In genomic region chr7:44849277-44850210, GRCh38 we compare ENCODE assay signal across 9 cellular contexts. TPM values are rescaled to one million over a fixed set of nuclear protein-coding genes. Genes with fewer than 3 reads are reported as not detected.
DNase-seq lines count a peak whose midpoint lies in the region; ATAC-seq and TF ChIP-seq lines count a peak whose summit lies in the region.
"Had no signal": no experiment of that assay in that cellular context is flagged by ENCODE, and none has a peak within 500 bp of the region (broad histone marks: within the 10 kb centered on the region; RNA-seq: fewer than 3 reads in every experiment).

No MANE protein-coding gene starts in this region.

- H3K79me2 ChIP-seq in H9 (ENCODE audit: insufficient read depth, low read length): peaks cover 12% of the 10 kb centered on the region; the same call in 1 of the 2 replicates

- H3K27ac Mint-ChIP-seq in H9 (peak overlapping the region; percentile 51 to 100 (median 100); a peak in 5 of 7 replicates), memory B cell (no peak overlapping the region)
- peak overlapping the region; percentile 99 for H3K27ac Mint-ChIP-seq in activated CD8-positive, alpha-beta T cell treated with anti-CD3 and anti-CD28 coated beads, Interleukin-2, amount 10 ng/mL, durations not matched to agents 7 days and 5 days

- H2BK5ac ChIP-seq in H9 (ENCODE audit: insufficient read length, low read length): no peak overlapping the region

- no peak overlapping the region for H2BK12ac ChIP-seq in H9 (ENCODE audit: insufficient read length, low read depth, low read length)

- no peaks in the 10 kb centered on the region; the same call in 1 of the 2 replicates for H3K36me3 ChIP-seq in BLaER1

- no peak for DNase-seq in H9
- no peak for DNase-seq in activated CD8-positive, alpha-beta T cell treated with anti-CD3 and anti-CD28 coated beads, Interleukin-2, amount 10 ng/mL, durations not matched to agents 7 days and 5 days
- DNase-seq in memory B cell (ENCODE audit: low spot score in 2 of 2): no peak
- no peak for DNase-seq in AG08395 (ENCODE audit: low spot score)
- DNase-seq in C1 segment of cervical spinal cord (lab: John Stamatoyannopoulos, UW): no peak
- no peak for DNase-seq in HCEC 1CT
- DNase-seq: hippocampal formation had no signal

- H3K4me1 Mint-ChIP-seq in H9 (peaks cover 8 to 19% of the 10 kb centered on the region in 2 experiments), memory B cell (peaks cover 9% of the 10 kb centered on the region)
- peaks cover 31% of the 10 kb centered on the region for H3K4me1 Mint-ChIP-seq in activated CD8-positive, alpha-beta T cell treated with anti-CD3 and anti-CD28 coated beads, Interleukin-2, amount 10 ng/mL, durations not matched to agents 7 days and 5 days (ENCODE audit: low read depth)

- no peak overlapping the region for H4K8ac ChIP-seq in H9 (replicated peaks; ENCODE audit: insufficient read length, low read depth, low read length)

- no peak overlapping the region for H3K4ac ChIP-seq in H9 (ENCODE audit: low read depth, low read length)

- peak overlapping the region; percentile 95 for H3K27ac ChIP-seq in BLaER1
- H3K27ac ChIP-seq in H9 (ENCODE audit: insufficient read length, low read depth, low read length): no peak overlapping the region

- peak overlapping the region; percentile 83 for H3K4me2 ChIP-seq in BLaER1
- peak overlapping the region; percentile 28 for H3K4me2 ChIP-seq in H9 (ENCODE audit: insufficient read depth, insufficient read length, low read length)

- H3K14ac ChIP-seq in H9 (ENCODE audit: insufficient read depth, low read length): no peak overlapping the region

- H3K36me3 Mint-ChIP-seq in H9 (ENCODE audit: insufficient read depth in 1 of 3, low read depth in 3 of 3) (peaks cover 0 to 3% (median 0%) of the 10 kb centered on the region in 3 experiments; a peak in 1 of 7 replicates), memory B cell (no peaks in the 10 kb centered on the region)
- H3K36me3 Mint-ChIP-seq in activated CD8-positive, alpha-beta T cell treated with anti-CD3 and anti-CD28 coated beads, Interleukin-2, amount 10 ng/mL, durations not matched to agents 7 days and 5 days (ENCODE audit: low read depth): peaks cover 21% of the 10 kb centered on the region

- H4K20me1 ChIP-seq in BLaER1: peaks cover 32% of the 10 kb centered on the region
- no peaks in the 10 kb centered on the region for H4K20me1 ChIP-seq in H9 (ENCODE audit: control insufficient read depth, insufficient read depth, insufficient read length)

- H3K79me1 ChIP-seq in H9 (ENCODE audit: insufficient read depth, low read depth, low read length, poor library complexity, severe bottlenecking): no peaks in the 10 kb centered on the region

- H2BK20ac ChIP-seq in H9 (ENCODE audit: low read depth, low read length, poor library complexity, severe bottlenecking): no peak overlapping the region

- no peak overlapping the region for H4K91ac ChIP-seq in H9 (ENCODE audit: insufficient read length, low read depth, low read length)

- H3K23ac ChIP-seq in H9 (ENCODE audit: insufficient read length, low read depth, low read length): no peak overlapping the region

- no peak overlapping the region for H2BK15ac ChIP-seq in H9 (ENCODE audit: low read depth, low read length)

- H2AK5ac ChIP-seq in H9 (ENCODE audit: insufficient read length, low read length): no peak overlapping the region

- no peaks in the 10 kb centered on the region for H3K27me3 ChIP-seq in BLaER1
- H3K27me3 ChIP-seq in H9 (ENCODE audit: insufficient read depth, low read length): no peaks in the 10 kb centered on the region

- H3K9ac ChIP-seq in BLaER1: peak overlapping the region; percentile 95
- peak overlapping the region; percentile 92 for H3K9ac ChIP-seq in H9 (ENCODE audit: extremely low read depth, insufficient read length, low read length)

- H3K27me3 Mint-ChIP-seq in H9 (ENCODE audit: low read depth) (no peaks in the 10 kb centered on the region), memory B cell (no peaks in the 10 kb centered on the region)
- no peaks in the 10 kb centered on the region for H3K27me3 Mint-ChIP-seq in activated CD8-positive, alpha-beta T cell treated with anti-CD3 and anti-CD28 coated beads, Interleukin-2, amount 10 ng/mL, durations not matched to agents 7 days and 5 days (ENCODE audit: low read depth)

- POLR2A ChIA-PET in activated CD8-positive, alpha-beta T cell treated with anti-CD3 and anti-CD28 coated beads, Interleukin-2, amount 10 ng/mL, durations not matched to agents 7 days and 5 days (lab: Charles Lee): interaction anchor here (0.6 to 5.0 kb wide), 23 partner anchors 7 to 286 kb away, joined by 3 to 92 read pairs (median 12); partner anchors contain the start of genes MYO1G, OGDH, PPIA and PURB

- H3K4me3 ChIP-seq in BLaER1: peak overlapping the region; percentile 81

- H3K18ac ChIP-seq in H9 (ENCODE audit: insufficient read length, low read depth, low read length): no peak overlapping the region

- no peak overlapping the region for H4K5ac ChIP-seq in H9 (ENCODE audit: insufficient read length, low read depth, low read length)

- ATAC-seq in activated CD8-positive, alpha-beta T cell treated with anti-CD3 and anti-CD28 coated beads, Interleukin-2, amount 10 ng/mL, durations not matched to agents 7 days and 5 days: no peak
- ATAC-seq in memory B cell (ENCODE audit: low read depth) (no peak), HG03469 (IDR thresholded peaks at IDR 0.05; ENCODE audit: unreplicated experiment) (no peak)

- H3T11ph ChIP-seq in H9 (ENCODE audit: low read length): no peak overlapping the region

- H2AFZ ChIP-seq in H9 (ENCODE audit: low read length): no peak overlapping the region

- CTCF ChIA-PET in activated CD8-positive, alpha-beta T cell treated with anti-CD3 and anti-CD28 coated beads, Interleukin-2, amount 10 ng/mL, durations not matched to agents 7 days and 5 days (lab: Charles Lee): interaction anchor here (0.6 to 5.1 kb wide), 12 partner anchors 9 to 287 kb away, joined by 3 to 56 read pairs (median 4); partner anchors contain the start of genes PPIA, PURB and TBRG4

- H3K4me1 ChIP-seq in BLaER1 (peaks cover 27% of the 10 kb centered on the region), H9 (ENCODE audit: insufficient read depth, low read length) (no peaks in the 10 kb centered on the region)

- no peak overlapping the region for H3K56ac ChIP-seq in H9 (ENCODE audit: insufficient read length, low read depth, low read length)

- TF ChIP-seq CTCF in H9 (conservative IDR thresholded peaks at IDR 0.05): no peak

- H3K4me3 Mint-ChIP-seq in H9 (peak overlapping the region; percentile 97 to 99), memory B cell (peak overlapping the region; percentile 24)
- H3K4me3 Mint-ChIP-seq in activated CD8-positive, alpha-beta T cell treated with anti-CD3 and anti-CD28 coated beads, Interleukin-2, amount 10 ng/mL, durations not matched to agents 7 days and 5 days: peak overlapping the region; percentile 93

- H3K9me3 Mint-ChIP-seq in H9 (no peaks in the 10 kb centered on the region), memory B cell (no peaks in the 10 kb centered on the region)
- no peaks in the 10 kb centered on the region for H3K9me3 Mint-ChIP-seq in activated CD8-positive, alpha-beta T cell treated with anti-CD3 and anti-CD28 coated beads, Interleukin-2, amount 10 ng/mL, durations not matched to agents 7 days and 5 days (ENCODE audit: insufficient read depth)

- H3K9me3 ChIP-seq in BLaER1: no peaks in the 10 kb centered on the region
- no peaks in the 10 kb centered on the region for H3K9me3 ChIP-seq in H9 (ENCODE audit: control insufficient read depth, low read depth, low read length)

- H3K23me2 ChIP-seq in H9 (ENCODE audit: insufficient read length, low read depth, low read length, poor library complexity, severe bottlenecking): no peaks in the 10 kb centered on the region

- no peak overlapping the region for H2BK120ac ChIP-seq in H9 (ENCODE audit: low read depth, low read length, poor library complexity, severe bottlenecking)

- no CpG with 5 or more reads among the region's 14 CpGs for WGBS in H9 (ENCODE audit: extremely low coverage, insufficient read length, low lambda C conversion rate)

RNA-seq across cellular contexts. Expression of gene H2AZ2, which starts 1.7 kb away (rescaled TPM):
- total RNA-seq in H9 (2021): 208 TPM in 2 replicates
- total RNA-seq in activated CD8-positive, alpha-beta T cell treated with anti-CD3 and anti-CD28 coated beads, Interleukin-2, amount 10 ng/mL, durations not matched to agents 7 days and 5 days: 100 to 1,000 TPM; 435 to 439 TPM

RNA-seq across cellular contexts. Expression of gene PURB, which starts 35.8 kb away (rescaled TPM):
- 20.5 and 21.3 TPM in 2 replicates for total RNA-seq in H9 (2021)
- 10 to 100 TPM; 26.8 to 28.0 TPM for total RNA-seq in activated CD8-positive, alpha-beta T cell treated with anti-CD3 and anti-CD28 coated beads, Interleukin-2, amount 10 ng/mL, durations not matched to agents 7 days and 5 days

RNA-seq across cellular contexts. Expression of gene PPIA, which starts 53.1 kb away (rescaled TPM):
- 2,409 and 2,440 TPM in 2 replicates for total RNA-seq in H9 (2021)
- 1,000 to 10,000 TPM; 2,568 to 2,621 TPM for total RNA-seq in activated CD8-positive, alpha-beta T cell treated with anti-CD3 and anti-CD28 coated beads, Interleukin-2, amount 10 ng/mL, durations not matched to agents 7 days and 5 days

Comparison
In these comparisons a context has a peak if more than half of its experiments do, and no peak if none do; other contexts are left out.
1. H3K4me3 Mint-ChIP-seq: peak in every context shown above with its lines; median percentile 98 in H9; 93 in activated CD8-positive, alpha-beta T cell treated with anti-CD3 and anti-CD28 coated beads, Interleukin-2, amount 10 ng/mL, durations not matched to agents 7 days and 5 days; 24 in memory B cell.